ENCODE assay signal across 2 cellular contexts in the genomic region with DNA sequence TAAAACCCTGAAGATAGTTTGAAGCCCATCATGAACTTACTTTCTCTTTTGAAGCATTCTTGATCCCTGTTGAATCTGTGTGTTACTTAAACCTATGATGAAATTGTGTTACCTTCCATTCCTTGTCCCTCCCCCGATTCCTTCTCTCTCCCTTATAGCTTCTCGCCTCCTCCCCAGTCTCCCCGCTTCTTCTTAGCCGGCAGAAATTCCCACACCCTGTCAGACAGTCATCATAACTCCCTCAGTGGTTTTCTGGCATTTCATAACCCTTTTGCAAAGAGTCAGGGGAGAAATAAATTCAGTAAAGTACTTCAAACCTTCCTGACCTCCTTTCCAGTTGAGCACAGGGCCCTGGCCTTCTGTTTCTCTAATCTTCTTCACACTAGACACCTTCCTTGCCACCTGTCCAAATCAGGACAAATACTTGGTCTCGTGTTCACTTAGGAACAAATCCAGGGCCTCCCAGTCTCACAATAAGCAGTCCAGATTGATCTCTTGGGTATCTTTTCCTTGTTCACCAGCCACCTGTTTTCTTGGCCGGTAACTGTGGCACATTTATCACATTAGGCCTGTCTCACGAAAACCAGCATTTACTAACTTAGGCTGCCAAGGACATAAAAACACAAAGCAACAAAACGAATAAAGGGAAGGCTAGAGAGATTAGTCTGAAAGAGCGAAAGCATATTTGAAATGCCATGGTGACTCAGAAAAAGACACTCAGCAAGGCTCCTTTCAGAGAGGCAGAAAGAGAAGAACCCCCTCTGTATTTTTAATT.
TF ChIP-seq lines count a peak whose summit lies in the region.

No MANE protein-coding gene starts in this region.

TF ChIP-seq in IMR-90, 13 proteins besides CTCF, POLR2A, EP300 and RAD21:
- no peak for TF ChIP-seq CHD1 (IDR thresholded peaks at IDR 0.05; ENCODE audit: low read depth, low read length)
- TF ChIP-seq SMC3 (IDR thresholded peaks at IDR 0.05; ENCODE audit: low read depth, low read length), result no peak
- TF ChIP-seq, protein P1, sequence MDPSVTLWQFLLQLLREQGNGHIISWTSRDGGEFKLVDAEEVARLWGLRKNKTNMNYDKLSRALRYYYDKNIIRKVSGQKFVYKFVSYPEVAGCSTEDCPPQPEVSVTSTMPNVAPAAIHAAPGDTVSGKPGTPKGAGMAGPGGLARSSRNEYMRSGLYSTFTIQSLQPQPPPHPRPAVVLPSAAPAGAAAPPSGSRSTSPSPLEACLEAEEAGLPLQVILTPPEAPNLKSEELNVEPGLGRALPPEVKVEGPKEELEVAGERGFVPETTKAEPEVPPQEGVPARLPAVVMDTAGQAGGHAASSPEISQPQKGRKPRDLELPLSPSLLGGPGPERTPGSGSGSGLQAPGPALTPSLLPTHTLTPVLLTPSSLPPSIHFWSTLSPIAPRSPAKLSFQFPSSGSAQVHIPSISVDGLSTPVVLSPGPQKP (IDR thresholded peaks at IDR 0.05; ENCODE audit: borderline replicate concordance, low read depth, low read length), result no peak
- TF ChIP-seq NFE2L2 (IDR thresholded peaks at IDR 0.05; ENCODE audit: low read depth, low read length), result no peak
- no peak for TF ChIP-seq MAFK (IDR thresholded peaks at IDR 0.05; ENCODE audit: low read depth, low read length)
- TF ChIP-seq, protein P2, sequence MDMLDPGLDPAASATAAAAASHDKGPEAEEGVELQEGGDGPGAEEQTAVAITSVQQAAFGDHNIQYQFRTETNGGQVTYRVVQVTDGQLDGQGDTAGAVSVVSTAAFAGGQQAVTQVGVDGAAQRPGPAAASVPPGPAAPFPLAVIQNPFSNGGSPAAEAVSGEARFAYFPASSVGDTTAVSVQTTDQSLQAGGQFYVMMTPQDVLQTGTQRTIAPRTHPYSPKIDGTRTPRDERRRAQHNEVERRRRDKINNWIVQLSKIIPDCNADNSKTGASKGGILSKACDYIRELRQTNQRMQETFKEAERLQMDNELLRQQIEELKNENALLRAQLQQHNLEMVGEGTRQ (IDR thresholded peaks at IDR 0.05; ENCODE audit: low read depth, low read length), result no peak
- TF ChIP-seq RCOR1 (IDR thresholded peaks at IDR 0.05; ENCODE audit: insufficient replicate concordance, low read length), result no peak
- no peak for TF ChIP-seq CEBPB (IDR thresholded peaks at IDR 0.05; ENCODE audit: low read depth, low read length)
- TF ChIP-seq BHLHE40 (IDR thresholded peaks at IDR 0.05; ENCODE audit: low read depth, low read length), result no peak

TF ChIP-seq in H1, 55 proteins besides CTCF, POLR2A, EP300 and RAD21:
- TF ChIP-seq SP1 (IDR thresholded peaks at IDR 0.05; ENCODE audit: low read depth, low read length), result no peak
- TF ChIP-seq JUND (IDR thresholded peaks at IDR 0.05; ENCODE audit: low read length), result peak; percentile 47; the same call in 1 of the 2 replicates
- TF ChIP-seq POLR2AphosphoS5 (IDR thresholded peaks at IDR 0.05; ENCODE audit: low read depth, low read length), result no peak
- no peak for TF ChIP-seq KDM1A (IDR thresholded peaks at IDR 0.05; ENCODE audit: borderline replicate concordance, low read length)
- TF ChIP-seq TEAD4 (IDR thresholded peaks at IDR 0.05; ENCODE audit: low read depth, low read length), result 0 out of 2 replicates have a peak, but pooled peaks have one; percentile 34
- TF ChIP-seq CBX5 (IDR thresholded peaks at IDR 0.05; ENCODE audit: low read depth, low read length), result no peak
- TF ChIP-seq KDM5A (IDR thresholded peaks at IDR 0.05; ENCODE audit: low read length), result no peak
- TF ChIP-seq, protein P2 (IDR thresholded peaks at IDR 0.05; ENCODE audit: low read length), result no peak
- no peak for TF ChIP-seq RNF2 (IDR thresholded peaks at IDR 0.05; ENCODE audit: borderline replicate concordance, low read depth, low read length, missing control alignments, poor library complexity, severe bottlenecking)
- no peak for TF ChIP-seq SP4 (IDR thresholded peaks at IDR 0.05; ENCODE audit: low read length)
